Comparison of ENCODE assay signal across 28 cellular contexts in genomic region chr1:20109223-20109856, GRCh38. TPM values are rescaled to one million over a fixed set of nuclear protein-coding genes. Genes with fewer than 3 reads are reported as not detected.
DNase-seq lines count a peak whose midpoint lies in the region; ATAC-seq, FAIRE-seq and TF ChIP-seq lines count a peak whose summit lies in the region.
"Had no signal": no experiment of that assay in that cellular context is flagged by ENCODE, and none has a peak within 500 bp of the region (broad histone marks: within the 10 kb centered on the region; RNA-seq: fewer than 3 reads in every experiment).

No MANE protein-coding gene starts in this region.

- H3K79me2 ChIP-seq in SK-N-SH (ENCODE audit: insufficient read depth) = no peaks in the 10 kb centered on the region

- WGBS in neuronal stem cell (ENCODE audit: extremely low coverage in 2 of 2, insufficient read length in 2 of 2, insufficient replicate concordance in 1 of 2), 2 donors = no CpG with 5 or more reads among the region's 4 CpGs
- 45% methylated on average over 3 of the region's 4 CpGs for WGBS in SK-N-SH (ENCODE audit: low lambda C conversion rate)

- no peak overlapping the region for H3K4ac ChIP-seq in neuronal stem cell (ENCODE audit: low read length)

- no peak overlapping the region for H4K8ac ChIP-seq in neuronal stem cell (ENCODE audit: low read depth, low read length)

- no peak overlapping the region for H3K23ac ChIP-seq in neuronal stem cell (ENCODE audit: low read depth, low read length, poor library complexity)

- peak overlapping the region; percentile 92 for H3K18ac ChIP-seq in neuronal stem cell (ENCODE audit: low read length)

- peak; percentile 3 for TF ChIP-seq CTCF in bronchial epithelial cell (IDR thresholded peaks at IDR 0.05; ENCODE audit: insufficient read depth, low read length, severe bottlenecking)
- no peak for TF ChIP-seq CTCF in SK-N-SH (IDR thresholded peaks at IDR 0.05)

- H3K27me3 ChIP-seq in bronchial epithelial cell (ENCODE audit: control insufficient read depth, insufficient read depth, low read length) (peaks cover 2% of the 10 kb centered on the region), neuronal stem cell (ENCODE audit: control insufficient read depth in 3 of 3, insufficient read depth in 3 of 3, low read depth in 1 of 3, low read length in 3 of 3) (no peaks in the 10 kb centered on the region), SK-N-SH (ENCODE audit: insufficient read depth) (no peaks in the 10 kb centered on the region)

- ATAC-seq in HG02759 (IDR thresholded peaks at IDR 0.05; ENCODE audit: unreplicated experiment) = no peak
- ATAC-seq: naive thymus-derived CD8-positive, alpha-beta T cell had no signal

- H2AFZ ChIP-seq in neuronal stem cell (ENCODE audit: low read length) (no peak overlapping the region), SK-N-SH (ENCODE audit: low read depth) (no peak overlapping the region)

- no peaks in the 10 kb centered on the region for H3K79me1 ChIP-seq in neuronal stem cell (ENCODE audit: low read depth, low read length)

- no peak overlapping the region for H3K14ac ChIP-seq in neuronal stem cell (ENCODE audit: low read length)

- no peak overlapping the region for H2BK12ac ChIP-seq in neuronal stem cell (ENCODE audit: low read length)

- FAIRE-seq in GM12892 (lab: Jason Lieb, UNC) = peak; percentile 48
- no peak for FAIRE-seq in bronchial epithelial cell (lab: Jason Lieb, UNC)
- FAIRE-seq: GM18507, islet of Langerhans had no signal

- no peaks in the 10 kb centered on the region for H3K9me3 ChIP-seq in neuronal stem cell (replicated peaks in 1 of 2; ENCODE audit: control insufficient read depth in 2 of 2, insufficient read depth in 1 of 2, low read depth in 1 of 2, low read length in 2 of 2)
- no peaks in the 10 kb centered on the region for H3K9me3 ChIP-seq in SK-N-SH
- H3K9me3 ChIP-seq: tibial artery had no signal

- H2BK120ac ChIP-seq in neuronal stem cell (ENCODE audit: low read depth, low read length) = no peak overlapping the region

- no peak overlapping the region for H3K4me2 ChIP-seq in neuronal stem cell (ENCODE audit: insufficient read depth, low read length, poor library complexity, severe bottlenecking)
- H3K4me2 ChIP-seq in SK-N-SH = no peak overlapping the region

- TF ChIP-seq EP300 in SK-N-SH (IDR thresholded peaks at IDR 0.05; ENCODE audit: borderline replicate concordance in 1 of 2, low read depth in 1 of 2, low read length in 1 of 2) = no peak

- H3K4me3 ChIP-seq in bronchial epithelial cell (ENCODE audit: low read depth, low read length) (no peak overlapping the region), neuronal stem cell (ENCODE audit: low read length in 2 of 2) (no peak overlapping the region), SK-N-SH (ENCODE audit: low read depth in 2 of 2, low read length in 1 of 2) (no peak overlapping the region)
- H3K4me3 ChIP-seq: tibial artery had no signal

- H3K36me3 ChIP-seq in bronchial epithelial cell (ENCODE audit: control insufficient read depth, insufficient read depth, low read length) = no peaks in the 10 kb centered on the region
- H3K36me3 ChIP-seq in neuronal stem cell (replicated peaks in 1 of 2; ENCODE audit: control insufficient read depth in 2 of 2, insufficient read depth in 2 of 2, low read length in 2 of 2) = no peaks in the 10 kb centered on the region
- H3K36me3 ChIP-seq in SK-N-SH (replicated peaks in 1 of 2; ENCODE audit: control insufficient read depth in 1 of 2, insufficient read depth in 2 of 2, low read length in 1 of 2) = no peaks in the 10 kb centered on the region
- H3K36me3 ChIP-seq: tibial artery had no signal

- POLR2A ChIA-PET in SK-N-SH (lab: Yijun Ruan, JAX) = no interaction called here

- H2AK5ac ChIP-seq in neuronal stem cell (ENCODE audit: low read depth, low read length) = no peak overlapping the region

- H4K91ac ChIP-seq in neuronal stem cell (ENCODE audit: low read depth, low read length, poor library complexity) = no peak overlapping the region

- no peak overlapping the region for H2BK5ac ChIP-seq in neuronal stem cell (ENCODE audit: low read length)

- peaks cover 0 to 21% of the 10 kb centered on the region in 2 donors for H3K4me1 ChIP-seq in neuronal stem cell (ENCODE audit: control insufficient read depth in 2 of 2, insufficient read depth in 1 of 2, low read depth in 1 of 2, low read length in 2 of 2)
- no peaks in the 10 kb centered on the region for H3K4me1 ChIP-seq in SK-N-SH (ENCODE audit: control insufficient read depth in 1 of 2, insufficient read depth in 2 of 2, low read depth in 1 of 2, low read length in 1 of 2)
- H3K4me1 ChIP-seq: tibial artery had no signal

- no peaks in the 10 kb centered on the region for H3F3A ChIP-seq in SK-N-SH (replicated peaks; ENCODE audit: insufficient read depth)

- DNase-seq in Daoy (ENCODE audit: low read depth) = peak; percentile 27
- DNase-seq in GM12892 (ENCODE audit: insufficient read length) = no peak
- no peak for DNase-seq in bronchial epithelial cell (ENCODE audit: low read depth)
- DNase-seq in neuronal stem cell (ENCODE audit: low spot score) = no peak
- DNase-seq in T-helper 1 cell = no peak
- DNase-seq in SK-N-SH = no peak
- DNase-seq in A172 (ENCODE audit: low spot score) = no peak
- DNase-seq: activated CD4-positive, alpha-beta T cell treated with anti-CD3 and anti-CD28 coated beads, Interleukin-2, amount 50 U/mL, for 1 hour; CD4-positive, alpha-beta memory T cell; central memory CD4-positive, alpha-beta T cell; foreskin melanocyte; hypothalamus; IMR-90; NCI-H1436 treated with DMSO at 0.1 percent for 48 hours; NCI-H526 treated with DMSO at 0.1 percent for 48 hours; posterior cingulate gyrus; SHP77 treated with DMSO at 0.1 percent for 48 hours; stimulated activated naive CD4-positive, alpha-beta T cell; tibial artery had no signal

- H3K9me2 ChIP-seq in SK-N-SH = no peaks in the 10 kb centered on the region

- CTCF ChIA-PET in SK-N-SH (lab: Yijun Ruan, JAX) = interaction anchor here (1.3 kb wide), 1 partner anchor 187 kb away, joined by 3 read pairs; no protein-coding TSS in a partner anchor

- H3K27ac ChIP-seq in neuronal stem cell (replicated peaks; ENCODE audit: low read length) = no peak overlapping the region
- H3K27ac ChIP-seq in SK-N-SH (ENCODE audit: low read depth in 2 of 2, low read length in 1 of 2) = no peak overlapping the region
- H3K27ac ChIP-seq: tibial artery had no signal

- no peaks in the 10 kb centered on the region for H4K20me1 ChIP-seq in SK-N-SH (ENCODE audit: insufficient read depth)

- TF ChIP-seq POLR2A in GM12892 (IDR thresholded peaks at IDR 0.05; ENCODE audit: low read depth, low read length) = no peak

- H2BK15ac ChIP-seq in neuronal stem cell (ENCODE audit: low read length) = no peak overlapping the region

- TF ChIP-seq RAD21 in SK-N-SH (IDR thresholded peaks at IDR 0.05; ENCODE audit: low read length) = no peak

- H3K9ac ChIP-seq in neuronal stem cell (ENCODE audit: low read depth, low read length, poor library complexity) = no peak overlapping the region
- no peak overlapping the region for H3K9ac ChIP-seq in SK-N-SH

TF ChIP-seq in SK-N-SH, 30 proteins besides CTCF, POLR2A, EP300 and RAD21:
- TF ChIP-seq ELF1 (IDR thresholded peaks at IDR 0.05) (no peak), TCF12 (IDR thresholded peaks at IDR 0.05) (no peak), NRF1 (IDR thresholded peaks at IDR 0.05; ENCODE audit: low read depth, low read length) (no peak), TEAD4 (IDR thresholded peaks at IDR 0.05; ENCODE audit: borderline replicate concordance, insufficient read depth) (no peak), POLR2AphosphoS5 (IDR thresholded peaks at IDR 0.05; ENCODE audit: low read depth, low read length) (no peak), FOSL2 (IDR thresholded peaks at IDR 0.05; ENCODE audit: borderline replicate concordance, low read depth) (no peak), GABPA (IDR thresholded peaks at IDR 0.05; ENCODE audit: low read depth) (no peak), FOXM1 (IDR thresholded peaks at IDR 0.05; ENCODE audit: low read depth) (no peak)

RNA-seq across cellular contexts. Expression of gene PLA2G2D, which starts 10.0 kb away (rescaled TPM):
- total RNA-seq in Daoy (2014; rRNA removed; shearing (Covaris generic)) = not detected in 2 replicates
- polyA plus RNA-seq in GM12892 (2012; ENCODE audit: missing spikeins) = 0.45 TPM
- not detected in 2 replicates for total RNA-seq in bronchial epithelial cell
- not detected for polyA plus RNA-seq in neuronal stem cell (2013, experiment 1 of 2)
- not detected for polyA plus RNA-seq in neuronal stem cell (2013, experiment 2 of 2)
- not detected in 2 replicates for polyA plus RNA-seq in SK-N-SH (2012; rRNA removed)
- polyA plus RNA-seq in SK-N-SH (2012; cell fraction: cytosol; rRNA removed) = not detected in 2 replicates
- polyA plus RNA-seq in SK-N-SH (2012; cell fraction: nucleus; rRNA removed) = 0.05 TPM in 1 of 2 replicates, not detected in the other
- not detected in 2 replicates for total RNA-seq in A172 (2014; rRNA removed; shearing (Covaris generic))
- total RNA-seq: CD4-positive, alpha-beta memory T cell; dermis microvascular lymphatic vessel endothelial cell; epithelial cell of proximal tubule; IMR-90; MCF 10A; naive thymus-derived CD8-positive, alpha-beta T cell; skeletal muscle tissue; T-helper 1 cell treated with Interleukin-12 subunit alpha and Interleukin-12 subunit beta and Interleukin-4 antibody, amounts not matched to agents 30 ng/mL and 1 ng/mL, for 36 hours had no signal
- polyA plus RNA-seq: IMR-90; naive thymus-derived CD8-positive, alpha-beta T cell had no signal

RNA-seq across cellular contexts. Expression of gene PLA2G2F, which starts 29.8 kb away (rescaled TPM):
- total RNA-seq in Daoy (2014; rRNA removed; shearing (Covaris generic)) = not detected in 2 replicates
- 0.06 TPM for polyA plus RNA-seq in GM12892 (2012; ENCODE audit: missing spikeins)
- total RNA-seq in bronchial epithelial cell = not detected in 2 replicates
- polyA plus RNA-seq in neuronal stem cell (2013, experiment 1 of 2) = not detected
- not detected for polyA plus RNA-seq in neuronal stem cell (2013, experiment 2 of 2)
- not detected in 2 replicates for polyA plus RNA-seq in SK-N-SH (2012; rRNA removed)
- not detected in 2 replicates for polyA plus RNA-seq in SK-N-SH (2012; cell fraction: cytosol; rRNA removed)
- polyA plus RNA-seq in SK-N-SH (2012; cell fraction: nucleus; rRNA removed) = 0.01 TPM in 1 of 2 replicates, not detected in the other
- total RNA-seq in A172 (2014; rRNA removed; shearing (Covaris generic)) = not detected in 2 replicates
- total RNA-seq: CD4-positive, alpha-beta memory T cell; dermis microvascular lymphatic vessel endothelial cell; IMR-90; MCF 10A; naive thymus-derived CD8-positive, alpha-beta T cell; skeletal muscle tissue; T-helper 1 cell treated with Interleukin-12 subunit alpha and Interleukin-12 subunit beta and Interleukin-4 antibody, amounts not matched to agents 30 ng/mL and 1 ng/mL, for 36 hours had no signal
- polyA plus RNA-seq: CD4-positive, alpha-beta memory T cell; IMR-90; naive thymus-derived CD8-positive, alpha-beta T cell had no signal

RNA-seq across cellular contexts. Expression of gene PLA2G5, which starts 39.3 kb away (rescaled TPM):
- total RNA-seq in Daoy (2014; rRNA removed; shearing (Covaris generic)) = not detected in 2 replicates
- 0.32 TPM for polyA plus RNA-seq in GM12892 (2012; ENCODE audit: missing spikeins)
- total RNA-seq in bronchial epithelial cell = not detected in 2 replicates
- polyA plus RNA-seq in neuronal stem cell (2013, experiment 1 of 2) = not detected
- not detected for polyA plus RNA-seq in neuronal stem cell (2013, experiment 2 of 2)
- polyA plus RNA-seq in SK-N-SH (2012; rRNA removed) = not detected in 2 replicates
- not detected in 2 replicates for polyA plus RNA-seq in SK-N-SH (2012; cell fraction: cytosol; rRNA removed)
- not detected in 2 replicates for polyA plus RNA-seq in SK-N-SH (2012; cell fraction: nucleus; rRNA removed)
- not detected in 2 replicates for total RNA-seq in A172 (2014; rRNA removed; shearing (Covaris generic))
- total RNA-seq: CD4-positive, alpha-beta memory T cell; epithelial cell of proximal tubule; IMR-90; MCF 10A; naive thymus-derived CD8-positive, alpha-beta T cell; T-helper 1 cell treated with Interleukin-12 subunit alpha and Interleukin-12 subunit beta and Interleukin-4 antibody, amounts not matched to agents 30 ng/mL and 1 ng/mL, for 36 hours had no signal
- polyA plus RNA-seq: CD4-positive, alpha-beta memory T cell; IMR-90; naive thymus-derived CD8-positive, alpha-beta T cell had no signal
